ENCODE assay signal across 1 cellular context in the genomic region with DNA sequence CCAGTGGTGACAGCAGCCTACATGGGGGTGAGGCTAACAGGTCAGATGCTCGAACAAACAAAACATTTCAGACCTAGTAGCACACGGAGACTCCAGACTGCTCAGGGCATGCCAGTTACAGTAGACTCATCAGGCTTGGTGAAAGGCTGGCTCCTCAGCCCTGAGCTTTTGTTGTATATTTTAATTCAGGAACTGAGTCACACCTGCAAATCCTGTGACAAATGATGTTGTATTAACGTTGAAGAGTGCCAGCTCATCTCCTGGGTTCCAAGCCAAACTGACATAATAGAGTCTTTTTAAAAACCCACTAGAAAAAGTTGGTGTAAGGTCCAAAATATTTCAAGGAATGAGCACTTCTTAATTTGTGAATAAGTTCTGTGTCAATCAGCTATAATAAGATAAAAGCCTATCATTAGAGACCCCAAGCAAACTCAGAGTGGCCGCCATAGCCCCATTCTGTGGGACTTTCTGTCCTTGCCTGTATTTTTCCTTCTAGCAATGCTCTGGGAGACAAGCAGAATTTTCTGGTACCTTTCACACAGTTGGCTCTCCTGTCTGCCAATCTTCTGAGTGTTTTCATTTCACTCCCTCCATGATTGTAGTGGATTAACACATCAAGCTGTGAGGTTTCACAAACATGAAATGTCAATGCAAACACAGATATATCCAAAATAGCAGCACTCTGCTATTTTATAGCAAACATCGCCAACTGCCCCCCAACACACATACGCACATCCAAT.
TF ChIP-seq lines count a peak whose summit lies in the region.

No MANE protein-coding gene starts in this region.

TF ChIP-seq in GM23338, 12 proteins besides CTCF, POLR2A, EP300 and RAD21 (continued from another document):
- TF ChIP-seq, protein P1, sequence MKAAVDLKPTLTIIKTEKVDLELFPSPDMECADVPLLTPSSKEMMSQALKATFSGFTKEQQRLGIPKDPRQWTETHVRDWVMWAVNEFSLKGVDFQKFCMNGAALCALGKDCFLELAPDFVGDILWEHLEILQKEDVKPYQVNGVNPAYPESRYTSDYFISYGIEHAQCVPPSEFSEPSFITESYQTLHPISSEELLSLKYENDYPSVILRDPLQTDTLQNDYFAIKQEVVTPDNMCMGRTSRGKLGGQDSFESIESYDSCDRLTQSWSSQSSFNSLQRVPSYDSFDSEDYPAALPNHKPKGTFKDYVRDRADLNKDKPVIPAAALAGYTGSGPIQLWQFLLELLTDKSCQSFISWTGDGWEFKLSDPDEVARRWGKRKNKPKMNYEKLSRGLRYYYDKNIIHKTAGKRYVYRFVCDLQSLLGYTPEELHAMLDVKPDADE (IDR thresholded peaks at IDR 0.05): no peak
- TF ChIP-seq, protein P2, sequence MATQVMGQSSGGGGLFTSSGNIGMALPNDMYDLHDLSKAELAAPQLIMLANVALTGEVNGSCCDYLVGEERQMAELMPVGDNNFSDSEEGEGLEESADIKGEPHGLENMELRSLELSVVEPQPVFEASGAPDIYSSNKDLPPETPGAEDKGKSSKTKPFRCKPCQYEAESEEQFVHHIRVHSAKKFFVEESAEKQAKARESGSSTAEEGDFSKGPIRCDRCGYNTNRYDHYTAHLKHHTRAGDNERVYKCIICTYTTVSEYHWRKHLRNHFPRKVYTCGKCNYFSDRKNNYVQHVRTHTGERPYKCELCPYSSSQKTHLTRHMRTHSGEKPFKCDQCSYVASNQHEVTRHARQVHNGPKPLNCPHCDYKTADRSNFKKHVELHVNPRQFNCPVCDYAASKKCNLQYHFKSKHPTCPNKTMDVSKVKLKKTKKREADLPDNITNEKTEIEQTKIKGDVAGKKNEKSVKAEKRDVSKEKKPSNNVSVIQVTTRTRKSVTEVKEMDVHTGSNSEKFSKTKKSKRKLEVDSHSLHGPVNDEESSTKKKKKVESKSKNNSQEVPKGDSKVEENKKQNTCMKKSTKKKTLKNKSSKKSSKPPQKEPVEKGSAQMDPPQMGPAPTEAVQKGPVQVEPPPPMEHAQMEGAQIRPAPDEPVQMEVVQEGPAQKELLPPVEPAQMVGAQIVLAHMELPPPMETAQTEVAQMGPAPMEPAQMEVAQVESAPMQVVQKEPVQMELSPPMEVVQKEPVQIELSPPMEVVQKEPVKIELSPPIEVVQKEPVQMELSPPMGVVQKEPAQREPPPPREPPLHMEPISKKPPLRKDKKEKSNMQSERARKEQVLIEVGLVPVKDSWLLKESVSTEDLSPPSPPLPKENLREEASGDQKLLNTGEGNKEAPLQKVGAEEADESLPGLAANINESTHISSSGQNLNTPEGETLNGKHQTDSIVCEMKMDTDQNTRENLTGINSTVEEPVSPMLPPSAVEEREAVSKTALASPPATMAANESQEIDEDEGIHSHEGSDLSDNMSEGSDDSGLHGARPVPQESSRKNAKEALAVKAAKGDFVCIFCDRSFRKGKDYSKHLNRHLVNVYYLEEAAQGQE (IDR thresholded peaks at IDR 0.05; ENCODE audit: unreplicated experiment): no peak
